ENCODE assay signal across 7 cellular contexts in genomic region chr19:10962863-10963262, GRCh38. TPM values are rescaled to one million over a fixed set of nuclear protein-coding genes. Genes with fewer than 3 reads are reported as not detected.
DNase-seq lines count a peak whose midpoint lies in the region; ATAC-seq and TF ChIP-seq lines count a peak whose summit lies in the region.

No MANE protein-coding gene starts in this region.

- peak overlapping the region; percentile 72 for H3K4me2 ChIP-seq in MM.1S (ENCODE audit: low read depth, low read length)
- H3K4me2 ChIP-seq in neuronal stem cell (ENCODE audit: insufficient read depth, low read length, poor library complexity, severe bottlenecking) = no peak overlapping the region

- H3K4ac ChIP-seq in neuronal stem cell (ENCODE audit: low read length) = no peak overlapping the region

- no peak overlapping the region for H4K8ac ChIP-seq in neuronal stem cell (ENCODE audit: low read depth, low read length)

- no peaks in the 10 kb centered on the region for H3K9me3 ChIP-seq in MM.1S (replicated peaks; ENCODE audit: insufficient read depth, low read length)
- H3K9me3 ChIP-seq in neuronal stem cell (replicated peaks in 1 of 2; ENCODE audit: control insufficient read depth in 2 of 2, insufficient read depth in 1 of 2, low read depth in 1 of 2, low read length in 2 of 2) = no peaks in the 10 kb centered on the region

- peaks cover 24% of the 10 kb centered on the region for H3F3A ChIP-seq in MM.1S (ENCODE audit: insufficient read depth, low read length)

- H3K27ac ChIP-seq in MM.1S (ENCODE audit: low read length) = peak overlapping the region; percentile 77
- no peak overlapping the region for H3K27ac ChIP-seq in neuronal stem cell (replicated peaks; ENCODE audit: low read length)

- no peak overlapping the region for H2AFZ ChIP-seq in MM.1S (ENCODE audit: low read length)
- no peak overlapping the region for H2AFZ ChIP-seq in neuronal stem cell (ENCODE audit: low read length)

- H3K4me3 ChIP-seq in GM08714 (ENCODE audit: low read length) (peak overlapping the region; percentile 4; the same call in 1 of the 2 replicates), MM.1S (ENCODE audit: low read length) (peak overlapping the region; percentile 19; the same call in 1 of the 2 replicates), choroid plexus epithelial cell (ENCODE audit: low read depth, low read length) (peak overlapping the region; percentile 5), neuronal stem cell (ENCODE audit: low read length in 2 of 2) (peak overlapping the region in 1 of 2 donors; percentile 14)

- H2BK12ac ChIP-seq in neuronal stem cell (ENCODE audit: low read length) = no peak overlapping the region

- no peaks in the 10 kb centered on the region for H3K36me3 ChIP-seq in MM.1S (replicated peaks; ENCODE audit: insufficient read depth, low read length)
- peaks cover 1 to 35% of the 10 kb centered on the region in 2 donors for H3K36me3 ChIP-seq in neuronal stem cell (replicated peaks in 1 of 2; ENCODE audit: control insufficient read depth in 2 of 2, insufficient read depth in 2 of 2, low read length in 2 of 2)

- no peak overlapping the region for H2BK15ac ChIP-seq in neuronal stem cell (ENCODE audit: low read length)

- H2BK5ac ChIP-seq in neuronal stem cell (ENCODE audit: low read length) = peak overlapping the region; percentile 59

- no CpG with 5 or more reads among the region's 10 CpGs for WGBS in neuronal stem cell (ENCODE audit: extremely low coverage in 2 of 2, insufficient read length in 2 of 2, insufficient replicate concordance in 1 of 2), 2 donors

- no peak overlapping the region for H2BK120ac ChIP-seq in neuronal stem cell (ENCODE audit: low read depth, low read length)

- H3K23ac ChIP-seq in neuronal stem cell (ENCODE audit: low read depth, low read length, poor library complexity) = no peak overlapping the region

- H3K79me2 ChIP-seq in MM.1S (ENCODE audit: low read length) = peaks cover 70% of the 10 kb centered on the region

- no peak overlapping the region for H3K14ac ChIP-seq in neuronal stem cell (ENCODE audit: low read length)

- TF ChIP-seq CTCF in MM.1S (IDR thresholded peaks at IDR 0.05; ENCODE audit: low read length) (no peak), choroid plexus epithelial cell (conservative IDR thresholded peaks at IDR 0.05; ENCODE audit: low read depth, low read length) (no peak)

- ATAC-seq in HG03097 (IDR thresholded peaks at IDR 0.05; ENCODE audit: low FRiP score, unreplicated experiment) (no peak), GM19395 (IDR thresholded peaks at IDR 0.05; ENCODE audit: unreplicated experiment) (no peak), GM18519 (IDR thresholded peaks at IDR 0.05; ENCODE audit: low FRiP score, unreplicated experiment) (no peak)

- H2AK5ac ChIP-seq in neuronal stem cell (ENCODE audit: low read depth, low read length) = no peak overlapping the region

- peaks cover 5% of the 10 kb centered on the region for H3K79me1 ChIP-seq in neuronal stem cell (ENCODE audit: low read depth, low read length)

- H3K27me3 ChIP-seq in MM.1S (replicated peaks; ENCODE audit: insufficient read depth, low read length) (no peaks in the 10 kb centered on the region), neuronal stem cell (ENCODE audit: control insufficient read depth in 3 of 3, insufficient read depth in 3 of 3, low read depth in 1 of 3, low read length in 3 of 3) (no peaks in the 10 kb centered on the region)

- H3K9ac ChIP-seq in MM.1S (ENCODE audit: low read length) (peak overlapping the region; percentile 18; the same call in 1 of the 2 replicates), neuronal stem cell (ENCODE audit: low read depth, low read length, poor library complexity) (no peak overlapping the region)

- H3K4me1 ChIP-seq in MM.1S (ENCODE audit: low read length) = peaks cover 19% of the 10 kb centered on the region
- peaks cover 8 to 9% of the 10 kb centered on the region in 2 donors for H3K4me1 ChIP-seq in neuronal stem cell (ENCODE audit: control insufficient read depth in 2 of 2, insufficient read depth in 1 of 2, low read depth in 1 of 2, low read length in 2 of 2)

- no peak overlapping the region for H4K91ac ChIP-seq in neuronal stem cell (ENCODE audit: low read depth, low read length, poor library complexity)

- 0 out of 2 replicates have a peak, but pooled peaks cover 4% of the 10 kb centered on the region for H4K20me1 ChIP-seq in MM.1S (ENCODE audit: insufficient read depth, low read length)

- peak overlapping the region; percentile 11 for H3K18ac ChIP-seq in neuronal stem cell (ENCODE audit: low read length)

- DNase-seq in MM.1S (no peak), choroid plexus epithelial cell (ENCODE audit: low read depth) (no peak), neuronal stem cell (ENCODE audit: low spot score) (no peak)

- no peaks in the 10 kb centered on the region for H3K9me2 ChIP-seq in MM.1S (replicated peaks; ENCODE audit: insufficient read depth, low read length)

RNA-seq across cellular contexts. Expression of gene SMARCA4, which starts 2.0 kb away (rescaled TPM):
- polyA plus RNA-seq in neuronal stem cell (2013, experiment 1 of 2) = 168 TPM
- polyA plus RNA-seq in neuronal stem cell (2013, experiment 2 of 2) = 160 TPM

RNA-seq across cellular contexts. Expression of gene TIMM29, which starts 34.3 kb away (rescaled TPM):
- polyA plus RNA-seq in neuronal stem cell (2013, experiment 1 of 2) = 19.1 TPM
- polyA plus RNA-seq in neuronal stem cell (2013, experiment 2 of 2) = 19.4 TPM

RNA-seq across cellular contexts. Expression of gene YIPF2, which starts 34.4 kb away (rescaled TPM):
- polyA plus RNA-seq in neuronal stem cell (2013, experiment 1 of 2) = 28.4 TPM
- 27.5 TPM for polyA plus RNA-seq in neuronal stem cell (2013, experiment 2 of 2)
